In the genomic region with DNA sequence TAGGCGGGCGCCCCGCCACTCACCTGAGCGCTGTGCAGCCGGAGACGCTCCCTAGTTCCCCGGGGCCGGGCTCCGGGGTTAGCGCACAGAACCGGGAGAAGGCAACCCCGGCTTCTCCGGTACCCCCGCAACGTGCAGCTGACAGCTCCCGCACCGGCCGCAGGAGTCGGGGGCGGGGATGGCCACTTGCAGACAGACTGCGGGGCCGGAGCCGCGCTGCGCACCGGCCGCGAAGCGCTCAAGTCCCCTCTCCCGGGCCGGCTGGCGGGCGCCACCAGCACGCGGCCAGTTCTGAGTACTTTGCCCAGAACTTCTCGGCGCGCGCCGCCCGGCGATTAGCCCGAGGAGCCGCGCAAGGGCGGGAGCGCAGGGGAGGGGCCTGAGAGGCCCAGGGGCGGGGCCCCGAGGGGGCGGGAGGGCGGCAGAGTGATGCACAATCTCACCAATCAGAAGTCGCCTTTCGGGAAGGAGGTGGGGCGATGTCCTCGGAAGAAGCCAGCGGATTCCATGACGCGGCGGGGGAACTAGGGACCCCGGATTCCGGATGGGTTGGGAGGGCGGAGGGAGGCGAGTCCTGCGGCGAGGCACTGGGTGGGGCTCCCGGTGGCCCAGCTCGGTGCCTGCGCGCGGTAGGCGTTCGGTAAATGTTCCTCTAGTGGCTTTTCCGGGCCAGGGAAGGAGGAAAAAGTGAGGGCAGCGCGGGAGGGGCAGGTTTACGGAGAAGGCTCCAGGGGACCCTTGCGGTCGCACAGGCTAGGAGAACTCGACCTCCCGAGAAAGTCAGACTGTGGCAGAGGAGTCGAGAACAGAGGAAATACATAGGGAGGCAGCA, we compare ENCODE assay signal across 1 cellular context.
TF ChIP-seq lines count a peak whose summit lies in the region.

Gene OSBPL3 (minus strand): TSS at position 316 of the 832 bp plus-strand sequence. CDS start 87,706 bp downstream, outside the sequence.

TF ChIP-seq in HepG2, 621 proteins besides CTCF, POLR2A, EP300 and RAD21 (continued from another document and continues in another):
- TF ChIP-seq, protein P1, sequence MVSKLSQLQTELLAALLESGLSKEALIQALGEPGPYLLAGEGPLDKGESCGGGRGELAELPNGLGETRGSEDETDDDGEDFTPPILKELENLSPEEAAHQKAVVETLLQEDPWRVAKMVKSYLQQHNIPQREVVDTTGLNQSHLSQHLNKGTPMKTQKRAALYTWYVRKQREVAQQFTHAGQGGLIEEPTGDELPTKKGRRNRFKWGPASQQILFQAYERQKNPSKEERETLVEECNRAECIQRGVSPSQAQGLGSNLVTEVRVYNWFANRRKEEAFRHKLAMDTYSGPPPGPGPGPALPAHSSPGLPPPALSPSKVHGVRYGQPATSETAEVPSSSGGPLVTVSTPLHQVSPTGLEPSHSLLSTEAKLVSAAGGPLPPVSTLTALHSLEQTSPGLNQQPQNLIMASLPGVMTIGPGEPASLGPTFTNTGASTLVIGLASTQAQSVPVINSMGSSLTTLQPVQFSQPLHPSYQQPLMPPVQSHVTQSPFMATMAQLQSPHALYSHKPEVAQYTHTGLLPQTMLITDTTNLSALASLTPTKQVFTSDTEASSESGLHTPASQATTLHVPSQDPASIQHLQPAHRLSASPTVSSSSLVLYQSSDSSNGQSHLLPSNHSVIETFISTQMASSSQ (IDR thresholded peaks at IDR 0.05; ENCODE audit: low read depth) = no peak
- TF ChIP-seq, protein P1 (CRISPR knock-in tag; IDR thresholded peaks at IDR 0.05; ENCODE audit: borderline replicate concordance) = no peak
- TF ChIP-seq UBTF (CRISPR knock-in tag; IDR thresholded peaks at IDR 0.05) = peak; percentile 80
- peak; percentile 68 for TF ChIP-seq ZBTB14 (CRISPR knock-in tag; IDR thresholded peaks at IDR 0.05)
- 0 out of 2 replicates have a peak, but pooled peaks have one; percentile 7 for TF ChIP-seq ZNF331 (CRISPR knock-in tag; IDR thresholded peaks at IDR 0.05)
- TF ChIP-seq FLYWCH1 (CRISPR knock-in tag; IDR thresholded peaks at IDR 0.05) = no peak
- TF ChIP-seq ZNF432 (CRISPR knock-in tag; IDR thresholded peaks at IDR 0.05; ENCODE audit: borderline replicate concordance) = no peak
- no peak for TF ChIP-seq SUZ12 (IDR thresholded peaks at IDR 0.05; ENCODE audit: low read depth, low read length)
- TF ChIP-seq, protein P2, sequence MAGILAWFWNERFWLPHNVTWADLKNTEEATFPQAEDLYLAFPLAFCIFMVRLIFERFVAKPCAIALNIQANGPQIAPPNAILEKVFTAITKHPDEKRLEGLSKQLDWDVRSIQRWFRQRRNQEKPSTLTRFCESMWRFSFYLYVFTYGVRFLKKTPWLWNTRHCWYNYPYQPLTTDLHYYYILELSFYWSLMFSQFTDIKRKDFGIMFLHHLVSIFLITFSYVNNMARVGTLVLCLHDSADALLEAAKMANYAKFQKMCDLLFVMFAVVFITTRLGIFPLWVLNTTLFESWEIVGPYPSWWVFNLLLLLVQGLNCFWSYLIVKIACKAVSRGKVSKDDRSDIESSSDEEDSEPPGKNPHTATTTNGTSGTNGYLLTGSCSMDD (CRISPR knock-in tag; IDR thresholded peaks at IDR 0.05) = no peak
- TF ChIP-seq ZNF672 (CRISPR knock-in tag; IDR thresholded peaks at IDR 0.05) = no peak
- peak; percentile 32; the same call in 1 of the 2 replicates for TF ChIP-seq ZFP36L1 (CRISPR knock-in tag; IDR thresholded peaks at IDR 0.05)
- no peak for TF ChIP-seq NCOA5 (CRISPR knock-in tag; IDR thresholded peaks at IDR 0.05)
- TF ChIP-seq, protein P3, sequence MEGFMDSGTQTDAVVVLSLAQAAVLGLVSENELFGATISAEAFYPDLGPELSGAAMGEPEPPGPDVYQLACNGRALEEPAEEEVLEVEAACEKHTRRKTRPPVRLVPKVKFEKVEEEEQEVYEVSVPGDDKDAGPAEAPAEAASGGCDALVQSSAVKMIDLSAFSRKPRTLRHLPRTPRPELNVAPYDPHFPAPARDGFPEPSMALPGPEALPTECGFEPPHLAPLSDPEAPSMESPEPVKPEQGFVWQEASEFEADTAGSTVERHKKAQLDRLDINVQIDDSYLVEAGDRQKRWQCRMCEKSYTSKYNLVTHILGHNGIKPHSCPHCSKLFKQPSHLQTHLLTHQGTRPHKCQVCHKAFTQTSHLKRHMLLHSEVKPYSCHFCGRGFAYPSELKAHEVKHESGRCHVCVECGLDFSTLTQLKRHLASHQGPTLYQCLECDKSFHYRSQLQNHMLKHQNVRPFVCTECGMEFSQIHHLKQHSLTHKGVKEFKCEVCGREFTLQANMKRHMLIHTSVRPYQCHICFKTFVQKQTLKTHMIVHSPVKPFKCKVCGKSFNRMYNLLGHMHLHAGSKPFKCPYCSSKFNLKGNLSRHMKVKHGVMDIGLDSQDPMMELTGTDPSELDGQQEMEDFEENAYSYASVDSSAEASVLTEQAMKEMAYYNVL (CRISPR knock-in tag; IDR thresholded peaks at IDR 0.05; ENCODE audit: borderline replicate concordance) = no peak
- TF ChIP-seq ESRRA (CRISPR knock-in tag; IDR thresholded peaks at IDR 0.05; ENCODE audit: low read depth) = no peak; the same call in 1 of the 2 replicates
- TF ChIP-seq, protein P4, sequence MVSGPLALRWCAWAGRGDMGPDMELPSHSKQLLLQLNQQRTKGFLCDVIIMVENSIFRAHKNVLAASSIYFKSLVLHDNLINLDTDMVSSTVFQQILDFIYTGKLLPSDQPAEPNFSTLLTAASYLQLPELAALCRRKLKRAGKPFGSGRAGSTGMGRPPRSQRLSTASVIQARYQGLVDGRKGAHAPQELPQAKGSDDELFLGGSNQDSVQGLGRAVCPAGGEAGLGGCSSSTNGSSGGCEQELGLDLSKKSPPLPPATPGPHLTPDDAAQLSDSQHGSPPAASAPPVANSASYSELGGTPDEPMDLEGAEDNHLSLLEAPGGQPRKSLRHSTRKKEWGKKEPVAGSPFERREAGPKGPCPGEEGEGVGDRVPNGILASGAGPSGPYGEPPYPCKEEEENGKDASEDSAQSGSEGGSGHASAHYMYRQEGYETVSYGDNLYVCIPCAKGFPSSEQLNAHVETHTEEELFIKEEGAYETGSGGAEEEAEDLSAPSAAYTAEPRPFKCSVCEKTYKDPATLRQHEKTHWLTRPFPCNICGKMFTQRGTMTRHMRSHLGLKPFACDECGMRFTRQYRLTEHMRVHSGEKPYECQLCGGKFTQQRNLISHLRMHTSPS (CRISPR knock-in tag; IDR thresholded peaks at IDR 0.05; ENCODE audit: low read depth) = no peak
- no peak for TF ChIP-seq ZNF34 (CRISPR knock-in tag; IDR thresholded peaks at IDR 0.05; ENCODE audit: borderline replicate concordance)
- no peak for TF ChIP-seq MXD4 (CRISPR knock-in tag; IDR thresholded peaks at IDR 0.05)
- TF ChIP-seq GRHL1 (CRISPR knock-in tag; conservative IDR thresholded peaks at IDR 0.05) = no peak
- TF ChIP-seq, protein P5, sequence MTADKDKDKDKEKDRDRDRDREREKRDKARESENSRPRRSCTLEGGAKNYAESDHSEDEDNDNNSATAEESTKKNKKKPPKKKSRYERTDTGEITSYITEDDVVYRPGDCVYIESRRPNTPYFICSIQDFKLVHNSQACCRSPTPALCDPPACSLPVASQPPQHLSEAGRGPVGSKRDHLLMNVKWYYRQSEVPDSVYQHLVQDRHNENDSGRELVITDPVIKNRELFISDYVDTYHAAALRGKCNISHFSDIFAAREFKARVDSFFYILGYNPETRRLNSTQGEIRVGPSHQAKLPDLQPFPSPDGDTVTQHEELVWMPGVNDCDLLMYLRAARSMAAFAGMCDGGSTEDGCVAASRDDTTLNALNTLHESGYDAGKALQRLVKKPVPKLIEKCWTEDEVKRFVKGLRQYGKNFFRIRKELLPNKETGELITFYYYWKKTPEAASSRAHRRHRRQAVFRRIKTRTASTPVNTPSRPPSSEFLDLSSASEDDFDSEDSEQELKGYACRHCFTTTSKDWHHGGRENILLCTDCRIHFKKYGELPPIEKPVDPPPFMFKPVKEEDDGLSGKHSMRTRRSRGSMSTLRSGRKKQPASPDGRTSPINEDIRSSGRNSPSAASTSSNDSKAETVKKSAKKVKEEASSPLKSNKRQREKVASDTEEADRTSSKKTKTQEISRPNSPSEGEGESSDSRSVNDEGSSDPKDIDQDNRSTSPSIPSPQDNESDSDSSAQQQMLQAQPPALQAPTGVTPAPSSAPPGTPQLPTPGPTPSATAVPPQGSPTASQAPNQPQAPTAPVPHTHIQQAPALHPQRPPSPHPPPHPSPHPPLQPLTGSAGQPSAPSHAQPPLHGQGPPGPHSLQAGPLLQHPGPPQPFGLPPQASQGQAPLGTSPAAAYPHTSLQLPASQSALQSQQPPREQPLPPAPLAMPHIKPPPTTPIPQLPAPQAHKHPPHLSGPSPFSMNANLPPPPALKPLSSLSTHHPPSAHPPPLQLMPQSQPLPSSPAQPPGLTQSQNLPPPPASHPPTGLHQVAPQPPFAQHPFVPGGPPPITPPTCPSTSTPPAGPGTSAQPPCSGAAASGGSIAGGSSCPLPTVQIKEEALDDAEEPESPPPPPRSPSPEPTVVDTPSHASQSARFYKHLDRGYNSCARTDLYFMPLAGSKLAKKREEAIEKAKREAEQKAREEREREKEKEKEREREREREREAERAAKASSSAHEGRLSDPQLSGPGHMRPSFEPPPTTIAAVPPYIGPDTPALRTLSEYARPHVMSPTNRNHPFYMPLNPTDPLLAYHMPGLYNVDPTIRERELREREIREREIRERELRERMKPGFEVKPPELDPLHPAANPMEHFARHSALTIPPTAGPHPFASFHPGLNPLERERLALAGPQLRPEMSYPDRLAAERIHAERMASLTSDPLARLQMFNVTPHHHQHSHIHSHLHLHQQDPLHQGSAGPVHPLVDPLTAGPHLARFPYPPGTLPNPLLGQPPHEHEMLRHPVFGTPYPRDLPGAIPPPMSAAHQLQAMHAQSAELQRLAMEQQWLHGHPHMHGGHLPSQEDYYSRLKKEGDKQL (CRISPR knock-in tag; IDR thresholded peaks at IDR 0.05; ENCODE audit: low read depth) = no peak
- no peak for TF ChIP-seq HOXA5 (CRISPR knock-in tag; IDR thresholded peaks at IDR 0.05)
- TF ChIP-seq MED8 (CRISPR knock-in tag; IDR thresholded peaks at IDR 0.05; ENCODE audit: insufficient replicate concordance) = peak; percentile 55
- TF ChIP-seq, protein P6, sequence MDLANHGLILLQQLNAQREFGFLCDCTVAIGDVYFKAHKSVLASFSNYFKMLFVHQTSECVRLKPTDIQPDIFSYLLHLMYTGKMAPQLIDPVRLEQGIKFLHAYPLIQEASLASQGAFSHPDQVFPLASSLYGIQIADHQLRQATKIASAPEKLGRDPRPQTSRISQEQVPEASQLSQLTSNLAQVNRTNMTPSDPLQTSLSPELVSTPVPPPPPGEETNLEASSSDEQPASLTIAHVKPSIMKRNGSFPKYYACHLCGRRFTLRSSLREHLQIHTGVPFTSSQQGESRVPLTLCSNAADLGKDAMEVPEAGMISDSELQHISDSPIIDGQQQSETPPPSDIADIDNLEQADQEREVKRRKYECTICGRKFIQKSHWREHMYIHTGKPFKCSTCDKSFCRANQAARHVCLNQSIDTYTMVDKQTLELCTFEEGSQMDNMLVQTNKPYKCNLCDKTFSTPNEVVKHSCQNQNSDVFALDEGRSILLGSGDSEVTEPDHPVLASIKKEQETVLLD (CRISPR knock-in tag; IDR thresholded peaks at IDR 0.05; ENCODE audit: low read depth) = peak; percentile 92
- TF ChIP-seq ARID2 (CRISPR knock-in tag; IDR thresholded peaks at IDR 0.05; ENCODE audit: borderline replicate concordance) = peak; percentile 79; the same call in 1 of the 2 replicates
